ENCODE assay signal across 8 cellular contexts in the genomic region with DNA sequence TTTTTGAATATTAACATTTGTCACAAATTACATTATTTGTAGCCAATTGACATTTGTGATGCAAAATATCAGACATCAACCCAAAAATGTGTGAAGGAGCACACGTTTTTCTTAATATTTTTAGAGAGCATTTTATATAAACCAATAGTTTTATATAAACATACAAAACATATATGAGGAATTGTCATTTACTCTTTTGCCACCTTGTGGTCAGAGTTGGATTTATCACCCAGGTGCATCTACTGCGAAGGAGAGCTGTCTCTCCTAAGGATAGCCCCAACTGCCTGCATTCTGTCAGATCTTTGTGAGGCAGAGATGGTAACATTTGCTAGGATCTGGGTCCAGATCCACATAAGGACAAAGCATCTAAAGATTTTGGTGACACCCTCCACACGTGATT. TPM values are rescaled to one million over a fixed set of nuclear protein-coding genes. Genes with fewer than 3 reads are reported as not detected.
DNase-seq lines count a peak whose midpoint lies in the region; ATAC-seq, FAIRE-seq and TF ChIP-seq lines count a peak whose summit lies in the region.

No MANE protein-coding gene starts in this region.

- no peak for FAIRE-seq in urothelium cell line (lab: Jason Lieb, UNC)

- 5 to 12% (median 11%) methylated on average over 3 of the region's 3 CpGs for WGBS in heart left ventricle, 4 donors

- no peaks in the 10 kb centered on the region for H4K20me1 ChIP-seq in KMS-11 (ENCODE audit: insufficient read depth)

- H3K36me3 ChIP-seq in heart left ventricle (no peaks in the 10 kb centered on the region), KMS-11 (ENCODE audit: insufficient read depth) (no peaks in the 10 kb centered on the region)

- DNase-seq in heart left ventricle (no peak), Right ventricle myocardium inferior (ENCODE audit: missing footprints) (no peak), iris pigment epithelial cell (ENCODE audit: low read depth) (peak; percentile 40), urothelium cell line (ENCODE audit: low spot score) (peak; percentile 34)
- DNase-seq in activated CD4-positive, CD25-positive, alpha-beta regulatory T cell (lab: John Stamatoyannopoulos, UW) = no peak

- ATAC-seq in heart left ventricle (no peak), Right ventricle myocardium inferior (no peak), HG03521 (IDR thresholded peaks at IDR 0.05; ENCODE audit: unreplicated experiment) (no peak)

- intact Hi-C loops in heart left ventricle (cut with DNase I) = loop anchor here in 1 of 10 donors (5.0 kb wide), 1 partner anchor 34 kb away; no protein-coding TSS in a partner anchor
- intact Hi-C loops in Right ventricle myocardium inferior (cut with DNase I) = loop anchor here (5.0 kb wide), 2 partner anchors 34 to 46 kb away; a partner anchor contains a TSS

- no peak for TF ChIP-seq POLR2A in heart left ventricle (IDR thresholded peaks at IDR 0.05)

- H3K4me2 ChIP-seq in KMS-11 = no peak overlapping the region

- H3K27me3 ChIP-seq in heart left ventricle = peaks cover 0 to 10% (median 0%) of the 10 kb centered on the region in 9 donors
- no peaks in the 10 kb centered on the region for H3K27me3 ChIP-seq in KMS-11 (ENCODE audit: insufficient read depth, low read depth)

- no peaks in the 10 kb centered on the region for H3K79me2 ChIP-seq in KMS-11 (ENCODE audit: insufficient read depth, low read depth)

- H3K27ac ChIP-seq in heart left ventricle (peak overlapping the region in 2 of 12 donors; percentile 84 to 88), KMS-11 (no peak overlapping the region)

- H2AFZ ChIP-seq in KMS-11 (ENCODE audit: low read depth) = no peak overlapping the region

- TF ChIP-seq CTCF in heart left ventricle (IDR thresholded peaks at IDR 0.05) = peak; percentile 22 to 58 (median 39)
- peak; percentile 68 for TF ChIP-seq CTCF in KMS-11 (conservative IDR thresholded peaks at IDR 0.05; ENCODE audit: low read depth, low read length)
- TF ChIP-seq CTCF in WI38 (IDR thresholded peaks at IDR 0.05; ENCODE audit: low read depth, low read length) = peak; percentile 26; the same call in 1 of the 2 replicates

- H3K4me1 ChIP-seq in heart left ventricle = peaks cover 0 to 8% (median 0%) of the 10 kb centered on the region in 12 donors
- peaks cover 10% of the 10 kb centered on the region for H3K4me1 ChIP-seq in KMS-11 (ENCODE audit: low read depth, poor library complexity, severe bottlenecking)

- no peaks in the 10 kb centered on the region for H3K9me3 ChIP-seq in heart left ventricle

- no peak overlapping the region for H3K9ac ChIP-seq in KMS-11

- H3K4me3 ChIP-seq in heart left ventricle (no peak overlapping the region), KMS-11 (IDR thresholded peaks at IDR 0.05; ENCODE audit: insufficient read depth, low read depth, low read length) (no peak overlapping the region), WI38 (ENCODE audit: low read depth, low read length) (no peak overlapping the region)

RNA-seq across cellular contexts. Expression of a gene that starts 2.5 kb away (rescaled TPM):
- total RNA-seq in heart left ventricle = 1 to 10 TPM in 8 of 9 donors, under 1 TPM in 1; 0.67 to 4.3 (median 2.2) TPM
- 1 to 10 TPM; 1.1 to 2.3 TPM for polyA plus RNA-seq in heart left ventricle
- total RNA-seq in Right ventricle myocardium inferior = 1.8 TPM

RNA-seq across cellular contexts. Expression of a gene that starts 45.6 kb away (rescaled TPM):
- total RNA-seq in heart left ventricle = 1 to 10 TPM; 1.3 to 6.0 (median 2.5) TPM
- 1 to 10 TPM in 1 of 2 donors, under 1 TPM in 1; 0.65 to 4.8 TPM for polyA plus RNA-seq in heart left ventricle
- 2.7 TPM for total RNA-seq in Right ventricle myocardium inferior

RNA-seq across cellular contexts. Expression of a gene that starts 47.6 kb away (rescaled TPM):
- not detected for total RNA-seq in heart left ventricle
- not detected for polyA plus RNA-seq in heart left ventricle
- not detected for total RNA-seq in Right ventricle myocardium inferior

Comparison
In these comparisons a context has a peak if more than half of its experiments do, and no peak if none do; other contexts are left out.
1. DNase-seq: peak in iris pigment epithelial cell (single experiment) and urothelium cell line (single experiment); none in heart left ventricle (0 of 5), Right ventricle myocardium inferior (single experiment) and activated CD4-positive, CD25-positive, alpha-beta regulatory T cell (0 of 4).
2. Peak in every context shown above with its lines, with median percentiles within 50 percentile points of each other: CTCF ChIP-seq.